Comparison of ENCODE assay signal across 12 cellular contexts in genomic region chr11:1705121-1706052, GRCh38. TPM values are rescaled to one million over a fixed set of nuclear protein-coding genes. Genes with fewer than 3 reads are reported as not detected.
DNase-seq lines count a peak whose midpoint lies in the region; ATAC-seq, FAIRE-seq and TF ChIP-seq lines count a peak whose summit lies in the region.
"Had no signal": no experiment of that assay in that cellular context is flagged by ENCODE, and none has a peak within 500 bp of the region (broad histone marks: within the 10 kb centered on the region; RNA-seq: fewer than 3 reads in every experiment).

No MANE protein-coding gene starts in this region.

- no peak for ATAC-seq in GM21825 (IDR thresholded peaks at IDR 0.05; ENCODE audit: unreplicated experiment)
- no peak for ATAC-seq in GM21723 (IDR thresholded peaks at IDR 0.05; ENCODE audit: unreplicated experiment)
- no peak for ATAC-seq in GM18498 (IDR thresholded peaks at IDR 0.05; ENCODE audit: unreplicated experiment)

- peak; percentile 92 for FAIRE-seq in RCC 7860 (lab: Jason Lieb, UNC)

- 37 to 54% methylated on average over 10 to 15 of the region's 15 CpGs for WGBS in esophagus squamous epithelium, 2 donors
- WGBS in spleen, 5 donors: 65 to 81% (median 71%) methylated on average over 15 of the region's 15 CpGs

- H3K4me3 ChIP-seq in esophagus squamous epithelium (no peak overlapping the region), spleen (no peak overlapping the region)
- H3K4me3 ChIP-seq: right atrium auricular region had no signal

- H3K36me3 ChIP-seq in esophagus squamous epithelium (no peaks in the 10 kb centered on the region), spleen (no peaks in the 10 kb centered on the region)
- H3K36me3 ChIP-seq: right atrium auricular region had no signal

- H3K27ac ChIP-seq in esophagus squamous epithelium (peak overlapping the region; percentile 11 to 56 (median 20)), spleen (peak overlapping the region in 1 of 8 donors; percentile 33)
- H3K27ac ChIP-seq: right atrium auricular region had no signal

- peaks cover 0 to 28% (median 0%) of the 10 kb centered on the region in 4 donors for H3K27me3 ChIP-seq in esophagus squamous epithelium
- H3K27me3 ChIP-seq in spleen (replicated peaks in 1 of 7): peaks cover 0 to 6% (median 0%) of the 10 kb centered on the region in 7 donors
- H3K27me3 ChIP-seq: right atrium auricular region had no signal

- intact Hi-C loops in esophagus squamous epithelium (cut with DNase I) (no loop called here), spleen (cut with DNase I; ENCODE audit: low total_unique reads) (no loop called here)

- TF ChIP-seq CTCF in esophagus squamous epithelium (IDR thresholded peaks at IDR 0.05) (no peak), spleen (IDR thresholded peaks at IDR 0.05 in 8 of 11, conservative IDR thresholded peaks at IDR 0.05 in 3 of 11) (no peak)

- H3K9me3 ChIP-seq in esophagus squamous epithelium: no peaks in the 10 kb centered on the region
- no peaks in the 10 kb centered on the region for H3K9me3 ChIP-seq in spleen
- H3K9me3 ChIP-seq: right atrium auricular region had no signal

- TF ChIP-seq POLR2A in esophagus squamous epithelium (IDR thresholded peaks at IDR 0.05): no peak
- TF ChIP-seq POLR2A in spleen (IDR thresholded peaks at IDR 0.05): no peak

- H3K4me1 ChIP-seq in esophagus squamous epithelium (peaks cover 4 to 26% (median 8%) of the 10 kb centered on the region in 3 donors), spleen (peaks cover 0 to 19% (median 5%) of the 10 kb centered on the region in 6 donors)
- H3K4me1 ChIP-seq: right atrium auricular region had no signal

- DNase-seq in activated CD8-positive, alpha-beta memory T cell treated with anti-CD3 and anti-CD28 coated beads, Interleukin-2, amount 50 U/mL, for 48 hours: peak; percentile 33
- no peak for DNase-seq in activated CD8-positive, alpha-beta memory T cell treated with anti-CD3 and anti-CD28 coated beads, Interleukin-2, amount 50 U/mL, for 4 hours
- DNase-seq in RCC 7860 (ENCODE audit: low spot score) (peak; percentile 83), esophagus squamous epithelium (lab: John Stamatoyannopoulos, UW) (no peak), spleen (peak; percentile 11)
- DNase-seq: amygdala, T-helper 1 cell had no signal

RNA-seq across cellular contexts. Expression of gene KRTAP5-6, which starts 8.4 kb away (rescaled TPM):
- not detected for total RNA-seq in esophagus squamous epithelium
- not detected for total RNA-seq in spleen
- not detected for polyA plus RNA-seq in spleen
- total RNA-seq: right atrium auricular region had no signal
- polyA plus RNA-seq: AG04450 had no signal

RNA-seq across cellular contexts. Expression of gene IFITM10, which starts 45.0 kb away (rescaled TPM):
- total RNA-seq in esophagus squamous epithelium (1 to 10 TPM in 3 of 4 donors, under 1 TPM in 1; 0.88 to 6.3 (median 2.4) TPM), spleen (10 to 100 TPM in 2 of 7 donors, 1 to 10 TPM in 5; 6.7 to 41.6 (median 8.2) TPM)
- 1 to 10 TPM in 2 of 3 donors, under 1 TPM in 1; 0.80 to 6.9 (median 2.4) TPM for polyA plus RNA-seq in spleen

RNA-seq across cellular contexts. Expression of gene CTSD, which starts 58.3 kb away (rescaled TPM):
- total RNA-seq in esophagus squamous epithelium (100 to 1,000 TPM; 369 to 649 (median 567) TPM), spleen (1,000 to 10,000 TPM in 2 of 7 donors, 100 to 1,000 TPM in 5; 653 to 1,234 (median 749) TPM)
- 1,000 to 10,000 TPM in 1 of 3 donors, 100 to 1,000 TPM in 2; 289 to 1,120 (median 418) TPM for polyA plus RNA-seq in spleen

Comparison
In these comparisons a context has a peak if more than half of its experiments do, and no peak if none do; other contexts are left out.
1. DNase-seq: peak in activated CD8-positive, alpha-beta memory T cell treated with anti-CD3 and anti-CD28 coated beads, Interleukin-2, amount 50 U/mL, for 48 hours (single experiment), RCC 7860 (single experiment) and spleen (single experiment); none in activated CD8-positive, alpha-beta memory T cell treated with anti-CD3 and anti-CD28 coated beads, Interleukin-2, amount 50 U/mL, for 4 hours (single experiment) and esophagus squamous epithelium (single experiment).